Comparison of ENCODE assay signal across 2 cellular contexts in the genomic region with DNA sequence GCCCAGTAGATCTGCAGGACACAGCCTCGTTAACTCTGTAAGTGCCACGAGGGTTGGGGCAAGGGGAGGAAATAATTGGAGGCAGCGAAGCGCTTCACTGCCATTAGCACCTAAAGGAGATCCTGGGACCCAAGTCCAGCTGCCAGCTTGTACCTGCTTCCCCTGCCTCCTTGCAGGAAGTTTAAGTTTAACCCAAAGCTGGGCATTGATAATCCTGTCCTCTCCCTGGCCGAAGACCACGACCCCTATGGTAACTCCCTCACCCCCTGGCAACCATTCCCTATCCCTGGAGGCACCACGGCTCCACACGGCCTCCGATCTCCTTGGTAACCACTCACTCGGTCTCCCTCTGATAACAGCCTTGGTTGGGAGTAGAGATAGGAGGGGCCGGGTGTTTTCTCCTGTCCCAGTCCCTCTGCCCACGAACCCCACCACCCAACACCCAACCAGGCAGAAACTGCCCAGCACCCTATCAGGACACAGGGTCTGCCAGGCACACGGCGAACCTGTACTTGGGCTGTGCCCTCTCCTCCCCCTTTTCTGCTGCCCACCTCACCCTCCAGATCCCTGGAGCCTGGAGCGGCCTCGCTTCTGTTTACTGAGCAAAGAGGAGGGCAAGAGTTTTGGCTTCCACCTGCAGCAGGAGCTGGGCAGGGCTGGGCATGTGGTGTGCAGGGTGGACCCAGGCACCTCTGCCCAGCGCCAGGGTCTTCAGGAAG.
TF ChIP-seq lines count a peak whose summit lies in the region.

No MANE protein-coding gene starts in this region.

TF ChIP-seq in A549, 52 proteins besides CTCF, POLR2A, EP300 and RAD21:
- no peak for TF ChIP-seq RFX5 (IDR thresholded peaks at IDR 0.05)
TF ChIP-seq in A549: peak in this region for 0.

TF ChIP-seq in HEK293, 187 proteins besides CTCF, POLR2A, EP300 and RAD21:
- TF ChIP-seq, protein P1, sequence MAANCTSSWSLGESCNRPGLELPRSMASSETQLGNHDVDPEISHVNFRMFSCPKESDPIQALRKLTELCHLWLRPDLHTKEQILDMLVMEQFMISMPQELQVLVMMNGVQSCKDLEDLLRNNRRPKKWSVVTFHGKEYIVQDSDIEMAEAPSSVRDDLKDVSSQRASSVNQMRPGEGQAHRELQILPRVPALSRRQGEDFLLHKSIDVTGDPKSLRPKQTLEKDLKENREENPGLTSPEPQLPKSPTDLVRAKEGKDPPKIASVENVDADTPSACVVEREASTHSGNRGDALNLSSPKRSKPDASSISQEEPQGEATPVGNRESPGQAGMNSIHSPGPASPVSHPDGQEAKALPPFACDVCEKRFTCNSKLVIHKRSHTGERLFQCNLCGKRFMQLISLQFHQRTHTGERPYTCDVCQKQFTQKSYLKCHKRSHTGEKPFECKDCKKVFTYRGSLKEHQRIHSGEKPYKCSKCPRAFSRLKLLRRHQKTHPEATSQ (tag by site-specific recombination; IDR thresholded peaks at IDR 0.05): no peak
- TF ChIP-seq, protein P2, sequence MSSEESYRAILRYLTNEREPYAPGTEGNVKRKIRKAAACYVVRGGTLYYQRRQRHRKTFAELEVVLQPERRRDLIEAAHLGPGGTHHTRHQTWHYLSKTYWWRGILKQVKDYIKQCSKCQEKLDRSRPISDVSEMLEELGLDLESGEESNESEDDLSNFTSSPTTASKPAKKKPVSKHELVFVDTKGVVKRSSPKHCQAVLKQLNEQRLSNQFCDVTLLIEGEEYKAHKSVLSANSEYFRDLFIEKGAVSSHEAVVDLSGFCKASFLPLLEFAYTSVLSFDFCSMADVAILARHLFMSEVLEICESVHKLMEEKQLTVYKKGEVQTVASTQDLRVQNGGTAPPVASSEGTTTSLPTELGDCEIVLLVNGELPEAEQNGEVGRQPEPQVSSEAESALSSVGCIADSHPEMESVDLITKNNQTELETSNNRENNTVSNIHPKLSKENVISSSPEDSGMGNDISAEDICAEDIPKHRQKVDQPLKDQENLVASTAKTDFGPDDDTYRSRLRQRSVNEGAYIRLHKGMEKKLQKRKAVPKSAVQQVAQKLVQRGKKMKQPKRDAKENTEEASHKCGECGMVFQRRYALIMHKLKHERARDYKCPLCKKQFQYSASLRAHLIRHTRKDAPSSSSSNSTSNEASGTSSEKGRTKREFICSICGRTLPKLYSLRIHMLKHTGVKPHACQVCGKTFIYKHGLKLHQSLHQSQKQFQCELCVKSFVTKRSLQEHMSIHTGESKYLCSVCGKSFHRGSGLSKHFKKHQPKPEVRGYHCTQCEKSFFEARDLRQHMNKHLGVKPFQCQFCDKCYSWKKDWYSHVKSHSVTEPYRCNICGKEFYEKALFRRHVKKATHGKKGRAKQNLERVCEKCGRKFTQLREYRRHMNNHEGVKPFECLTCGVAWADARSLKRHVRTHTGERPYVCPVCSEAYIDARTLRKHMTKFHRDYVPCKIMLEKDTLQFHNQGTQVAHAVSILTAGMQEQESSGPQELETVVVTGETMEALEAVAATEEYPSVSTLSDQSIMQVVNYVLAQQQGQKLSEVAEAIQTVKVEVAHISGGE (tag by site-specific recombination; conservative IDR thresholded peaks at IDR 0.05; ENCODE audit: low read depth): no peak
- no peak for TF ChIP-seq ZNF416 (tag by site-specific recombination; IDR thresholded peaks at IDR 0.05)
- 0 out of 2 replicates have a peak, but pooled peaks have one; percentile 34 for TF ChIP-seq ZBTB48 (tag by site-specific recombination; IDR thresholded peaks at IDR 0.05)
- no peak for TF ChIP-seq ZNF433 (tag by site-specific recombination; IDR thresholded peaks at IDR 0.05; ENCODE audit: low read depth)
- TF ChIP-seq ZSCAN30 (tag by site-specific recombination; IDR thresholded peaks at IDR 0.05): no peak
- TF ChIP-seq ZNF600 (tag by site-specific recombination; IDR thresholded peaks at IDR 0.05): no peak
- no peak for TF ChIP-seq ZNF302 (tag by site-specific recombination; IDR thresholded peaks at IDR 0.05; ENCODE audit: low read depth)
- TF ChIP-seq, protein P3, sequence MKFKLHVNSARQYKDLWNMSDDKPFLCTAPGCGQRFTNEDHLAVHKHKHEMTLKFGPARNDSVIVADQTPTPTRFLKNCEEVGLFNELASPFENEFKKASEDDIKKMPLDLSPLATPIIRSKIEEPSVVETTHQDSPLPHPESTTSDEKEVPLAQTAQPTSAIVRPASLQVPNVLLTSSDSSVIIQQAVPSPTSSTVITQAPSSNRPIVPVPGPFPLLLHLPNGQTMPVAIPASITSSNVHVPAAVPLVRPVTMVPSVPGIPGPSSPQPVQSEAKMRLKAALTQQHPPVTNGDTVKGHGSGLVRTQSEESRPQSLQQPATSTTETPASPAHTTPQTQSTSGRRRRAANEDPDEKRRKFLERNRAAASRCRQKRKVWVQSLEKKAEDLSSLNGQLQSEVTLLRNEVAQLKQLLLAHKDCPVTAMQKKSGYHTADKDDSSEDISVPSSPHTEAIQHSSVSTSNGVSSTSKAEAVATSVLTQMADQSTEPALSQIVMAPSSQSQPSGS (tag by site-specific recombination; IDR thresholded peaks at IDR 0.05; ENCODE audit: low read depth): no peak
- TF ChIP-seq, protein P4, sequence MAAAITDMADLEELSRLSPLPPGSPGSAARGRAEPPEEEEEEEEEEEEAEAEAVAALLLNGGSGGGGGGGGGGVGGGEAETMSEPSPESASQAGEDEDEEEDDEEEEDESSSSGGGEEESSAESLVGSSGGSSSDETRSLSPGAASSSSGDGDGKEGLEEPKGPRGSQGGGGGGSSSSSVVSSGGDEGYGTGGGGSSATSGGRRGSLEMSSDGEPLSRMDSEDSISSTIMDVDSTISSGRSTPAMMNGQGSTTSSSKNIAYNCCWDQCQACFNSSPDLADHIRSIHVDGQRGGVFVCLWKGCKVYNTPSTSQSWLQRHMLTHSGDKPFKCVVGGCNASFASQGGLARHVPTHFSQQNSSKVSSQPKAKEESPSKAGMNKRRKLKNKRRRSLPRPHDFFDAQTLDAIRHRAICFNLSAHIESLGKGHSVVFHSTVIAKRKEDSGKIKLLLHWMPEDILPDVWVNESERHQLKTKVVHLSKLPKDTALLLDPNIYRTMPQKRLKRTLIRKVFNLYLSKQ (tag by site-specific recombination; IDR thresholded peaks at IDR 0.05; ENCODE audit: borderline replicate concordance): no peak
- no peak for TF ChIP-seq GLI4 (tag by site-specific recombination; IDR thresholded peaks at IDR 0.05)
- peak; percentile 25; the same call in 1 of the 2 replicates for TF ChIP-seq ZNF341 (tag by site-specific recombination; IDR thresholded peaks at IDR 0.05; ENCODE audit: low read depth)
- TF ChIP-seq ZNF624 (tag by site-specific recombination; IDR thresholded peaks at IDR 0.05): no peak
